ENCODE assay signal across 11 cellular contexts in genomic region chrX:14717949-14718348, GRCh38.
"Had no signal": no experiment of that assay in that cellular context is flagged by ENCODE, and none has a peak within 500 bp of the region (broad histone marks: within the 10 kb centered on the region; RNA-seq: fewer than 3 reads in every experiment).

No MANE protein-coding gene starts in this region.

- ATAC-seq: GM23338, HCT116 had no signal

- H3K9me3 ChIP-seq: HAP-1 had no signal

- H3K4me3 Mint-ChIP-seq: GM23338, H9, HFFc6 had no signal

- DNase-seq: GOT3, H7, H9, HCEC 1CT, HFFc6 had no signal

- H3K27ac Mint-ChIP-seq: GM23338, H9, HFFc6 had no signal

- H3K4me1 Mint-ChIP-seq: GM23338, H9 had no signal

- H2AFZ ChIP-seq: GM23248, GM23338 had no signal

- FAIRE-seq: H1, H54 had no signal

- H3K4me2 ChIP-seq: GM23338 had no signal

- H3K9me3 Mint-ChIP-seq: GM23338, HFFc6 had no signal

- H3K4me3 ChIP-seq: GM23248, GM23338, HAP-1 had no signal

- H3K36me3 ChIP-seq: HAP-1 had no signal

- H3K4me1 ChIP-seq: HAP-1 had no signal

- H3K9ac ChIP-seq: GM23248 had no signal

- H3K27ac ChIP-seq: GM23248 had no signal
